In genomic region chr15:30865257-30865656, GRCh38 we compare ENCODE assay signal across 19 cellular contexts.
"Had no signal": no experiment of that assay in that cellular context is flagged by ENCODE, and none has a peak within 500 bp of the region (broad histone marks: within the 10 kb centered on the region; RNA-seq: fewer than 3 reads in every experiment).

No MANE protein-coding gene starts in this region.

- ATAC-seq: activated CD8-positive, alpha-beta T cell treated with anti-CD3 and anti-CD28 coated beads, Interleukin-2, amount 10 ng/mL, durations not matched to agents 7 days and 5 days; natural killer cell treated with Interleukin-12 subunit alpha and Interleukin-12 subunit beta and Interleukin-15 and Interleukin-18, amount 100 ng/mL, for 72 hours; pancreas; sciatic nerve; stimulated activated effector memory CD8-positive, alpha-beta T cell treated with anti-CD3 and anti-CD28 coated beads, Interleukin-12 subunit alpha, Interleukin-12 subunit beta, amount 100 ng/mL, for 72 hours had no signal

- DNase-seq: activated CD4-positive, alpha-beta T cell treated with anti-CD3 and anti-CD28 coated beads, Interleukin-2, amount 10 ng/mL, durations not matched to agents 7 days and 5 days; activated CD8-positive, alpha-beta T cell treated with anti-CD3 and anti-CD28 coated beads, Interleukin-2, amount 10 ng/mL, durations not matched to agents 7 days and 5 days; activated naive CD4-positive, alpha-beta T cell treated with Interleukin-2 at 50 U/mL for 16 hours; activated T-cell treated with anti-CD3 and anti-CD28 coated beads, Interleukin-2, amount 50 U/mL, for 24 hours; aorta; brain microvascular endothelial cell; colonic mucosa; endodermal cell; foreskin fibroblast; hippocampal formation; islet precursor cell; pancreas; stimulated activated CD4-positive, alpha-beta T cell treated with anti-CD3 and anti-CD28 coated beads, Interleukin-4, amount 100 ng/mL, for 24 hours; stomach; T1000; testis had no signal
